Comparison of ENCODE assay signal across 18 cellular contexts in the genomic region with DNA sequence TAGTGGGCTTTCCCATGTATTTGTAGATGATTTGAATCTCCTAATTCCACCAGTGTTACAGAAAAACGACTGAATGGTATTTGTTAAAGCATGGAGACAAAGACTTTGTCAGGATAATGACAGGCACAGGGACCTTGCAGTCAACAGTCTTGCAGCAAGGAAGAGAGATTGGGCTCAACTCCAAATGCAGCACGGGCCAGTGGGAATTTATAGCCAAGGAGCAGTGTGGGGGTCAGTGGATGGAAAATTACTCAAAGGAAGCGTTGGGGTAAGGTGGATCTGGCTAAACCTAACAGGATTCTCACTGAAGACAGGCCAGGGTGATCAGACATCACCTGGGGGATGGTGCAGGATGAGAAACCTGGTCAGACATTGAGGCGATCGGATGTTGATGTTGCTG. TPM values are rescaled to one million over a fixed set of nuclear protein-coding genes. Genes with fewer than 3 reads are reported as not detected.
"Had no signal": no experiment of that assay in that cellular context is flagged by ENCODE, and none has a peak within 500 bp of the region (broad histone marks: within the 10 kb centered on the region; RNA-seq: fewer than 3 reads in every experiment).

No MANE protein-coding gene starts in this region.

- H3K4me3 Mint-ChIP-seq: memory B cell, mesothelial cell of epicardium, natural killer cell, neural crest cell, type B pancreatic cell had no signal

- H3K36me3 Mint-ChIP-seq: memory B cell, mesothelial cell of epicardium, natural killer cell had no signal

- H3K4me1 Mint-ChIP-seq: memory B cell, natural killer cell, neural crest cell had no signal

- H3K4me3 ChIP-seq: esophagus squamous epithelium, gastroesophageal sphincter, lower lobe of right lung, smooth muscle cell had no signal

- H3K27me3 ChIP-seq: dorsolateral prefrontal cortex, esophagus squamous epithelium had no signal

- H3K9me3 ChIP-seq: esophagus squamous epithelium, gastroesophageal sphincter, lower lobe of right lung had no signal

- H3K9me3 Mint-ChIP-seq: memory B cell, mesothelial cell of epicardium, natural killer cell, neural crest cell, type B pancreatic cell had no signal

- H3K27ac Mint-ChIP-seq: memory B cell, mesothelial cell of epicardium, natural killer cell, type B pancreatic cell had no signal

- H3K27me3 Mint-ChIP-seq: type B pancreatic cell had no signal

- H3K27ac ChIP-seq: esophagus squamous epithelium, gastroesophageal sphincter, lower lobe of right lung had no signal

- H3K4me1 ChIP-seq: gastroesophageal sphincter, lower lobe of right lung had no signal

- ATAC-seq: gastroesophageal sphincter, lower lobe of right lung, natural killer cell had no signal

- DNase-seq: cortex of kidney; effector CD8-positive, alpha-beta T cell; esophagus squamous epithelium; foreskin fibroblast; hippocampal formation; lower lobe of right lung; natural killer cell; posterior cingulate gyrus; stimulated activated CD4-positive, alpha-beta T cell treated with anti-CD3 and anti-CD28 coated beads, Interleukin-2, amount 100 ng/mL, for 48 hours; stimulated activated naive CD4-positive, alpha-beta T cell treated with Interleukin-2 at 50 U/mL for 16 hours had no signal

- H3K36me3 ChIP-seq: esophagus squamous epithelium, gastroesophageal sphincter, lower lobe of right lung had no signal

RNA-seq across cellular contexts. Expression of a gene that starts 24.3 kb away (rescaled TPM):
- total RNA-seq: pulmonary artery endothelial cell had no signal
